ENCODE assay signal across 3 cellular contexts in genomic region chr6:32947552-32948465, GRCh38.
TF ChIP-seq lines count a peak whose summit lies in the region.

No MANE protein-coding gene starts in this region.

TF ChIP-seq in HEK293T, 16 proteins besides CTCF, POLR2A, EP300 and RAD21:
- TF ChIP-seq NFRKB (IDR thresholded peaks at IDR 0.05): no peak
- no peak for TF ChIP-seq FOXM1 (IDR thresholded peaks at IDR 0.05; ENCODE audit: borderline replicate concordance)
- TF ChIP-seq, protein P1, sequence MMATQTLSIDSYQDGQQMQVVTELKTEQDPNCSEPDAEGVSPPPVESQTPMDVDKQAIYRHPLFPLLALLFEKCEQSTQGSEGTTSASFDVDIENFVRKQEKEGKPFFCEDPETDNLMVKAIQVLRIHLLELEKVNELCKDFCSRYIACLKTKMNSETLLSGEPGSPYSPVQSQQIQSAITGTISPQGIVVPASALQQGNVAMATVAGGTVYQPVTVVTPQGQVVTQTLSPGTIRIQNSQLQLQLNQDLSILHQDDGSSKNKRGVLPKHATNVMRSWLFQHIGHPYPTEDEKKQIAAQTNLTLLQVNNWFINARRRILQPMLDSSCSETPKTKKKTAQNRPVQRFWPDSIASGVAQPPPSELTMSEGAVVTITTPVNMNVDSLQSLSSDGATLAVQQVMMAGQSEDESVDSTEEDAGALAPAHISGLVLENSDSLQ (IDR thresholded peaks at IDR 0.05): no peak
- TF ChIP-seq TARDBP (IDR thresholded peaks at IDR 0.05): no peak
- no peak for TF ChIP-seq SP1 (IDR thresholded peaks at IDR 0.05)
- no peak for TF ChIP-seq ARNT (IDR thresholded peaks at IDR 0.05)
- TF ChIP-seq ZNF384 (IDR thresholded peaks at IDR 0.05): no peak
- no peak for TF ChIP-seq FOXK2 (IDR thresholded peaks at IDR 0.05)

TF ChIP-seq in SK-N-SH treated with all-trans-retinoic acid at 6 μM for 48 hours, 23 proteins besides CTCF, POLR2A, EP300 and RAD21:
- TF ChIP-seq ZNF565 (CRISPR knock-in tag; conservative IDR thresholded peaks at IDR 0.05; ENCODE audit: low read depth): no peak
- TF ChIP-seq PPARA (CRISPR knock-in tag; IDR thresholded peaks at IDR 0.05; ENCODE audit: borderline replicate concordance): no peak
- TF ChIP-seq RARB (CRISPR knock-in tag; IDR thresholded peaks at IDR 0.05): no peak

TF ChIP-seq in H1, 55 proteins besides CTCF, POLR2A, EP300 and RAD21:
- TF ChIP-seq RFX5 (IDR thresholded peaks at IDR 0.05; ENCODE audit: borderline replicate concordance, low read depth, low read length): peak; percentile 62
- no peak for TF ChIP-seq SRF (IDR thresholded peaks at IDR 0.05; ENCODE audit: low read depth, low read length)
- peak; percentile 58; the same call in 1 of the 2 replicates for TF ChIP-seq TEAD4 (IDR thresholded peaks at IDR 0.05; ENCODE audit: low read depth, low read length)
- no peak for TF ChIP-seq KDM5A (IDR thresholded peaks at IDR 0.05; ENCODE audit: low read length)
